Comparison of ENCODE assay signal across 22 cellular contexts in the genomic region with DNA sequence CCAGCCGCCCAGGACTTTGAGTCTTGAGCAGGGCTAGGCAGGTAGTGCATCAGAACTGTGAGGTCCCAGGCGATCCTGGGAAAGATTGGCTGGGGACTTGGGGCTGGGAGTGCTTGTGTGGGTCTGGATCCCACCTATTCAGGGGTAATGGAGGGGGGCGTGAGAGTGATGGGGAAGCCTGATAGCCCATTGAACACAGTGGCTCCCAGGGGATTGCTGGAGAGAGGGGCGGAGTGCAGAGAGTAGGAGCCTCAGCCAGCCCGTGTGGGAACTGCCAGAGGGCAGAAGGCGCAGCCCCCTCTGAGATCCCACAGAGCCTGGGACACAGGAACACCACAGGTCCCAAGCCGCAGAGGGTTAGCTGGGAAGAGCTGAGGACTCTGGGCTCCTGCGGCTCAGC. TPM values are rescaled to one million over a fixed set of nuclear protein-coding genes. Genes with fewer than 3 reads are reported as not detected.
DNase-seq lines count a peak whose midpoint lies in the region; ATAC-seq, FAIRE-seq and TF ChIP-seq lines count a peak whose summit lies in the region.
"Had no signal": no experiment of that assay in that cellular context is flagged by ENCODE, and none has a peak within 500 bp of the region (broad histone marks: within the 10 kb centered on the region; RNA-seq: fewer than 3 reads in every experiment).

No MANE protein-coding gene starts in this region.

- CTCF ChIA-PET in H1 (lab: Charles Lee; ENCODE audit: partially characterized antibody): interaction anchor here (1.0 to 3.5 kb wide), 3 partner anchors 16 to 30 kb away, joined by 3 to 23 read pairs (median 3); no protein-coding TSS in a partner anchor

- peaks cover 5% of the 10 kb centered on the region; the same call in 1 of the 2 replicates for H3K9me3 ChIP-seq in HUES6 (ENCODE audit: control insufficient read depth, insufficient read depth, low read depth, low read length)
- H3K9me3 ChIP-seq in H1 (ENCODE audit: insufficient read depth in 2 of 2, low read depth in 1 of 2, low read length in 1 of 2): no peaks in the 10 kb centered on the region
- H3K9me3 ChIP-seq in neural progenitor cell (ENCODE audit: low read depth): no peaks in the 10 kb centered on the region
- no peaks in the 10 kb centered on the region for H3K9me3 ChIP-seq in adrenal gland (replicated peaks in 1 of 3)
- H3K9me3 ChIP-seq: BLaER1, HAP-1 had no signal

- POLR2A ChIA-PET in H1 (lab: Charles Lee; ENCODE audit: partially characterized antibody): no interaction called here

- H3K9ac ChIP-seq in HUES6 (ENCODE audit: low read length): no peak overlapping the region
- no peak overlapping the region for H3K9ac ChIP-seq in H1 (replicated peaks in 1 of 4; ENCODE audit: extremely low read depth in 1 of 4, low read depth in 3 of 4, low read length in 3 of 4)
- no peak overlapping the region for H3K9ac ChIP-seq in neural progenitor cell
- H3K9ac ChIP-seq: BLaER1 had no signal

- ATAC-seq in left lobe of liver: no peak
- ATAC-seq in GM21526 (IDR thresholded peaks at IDR 0.05; ENCODE audit: low FRiP score, unreplicated experiment): no peak

- TF ChIP-seq RAD21 in H1 (IDR thresholded peaks at IDR 0.05 in 1 of 2, conservative IDR thresholded peaks at IDR 0.05 in 1 of 2; ENCODE audit: low read depth in 2 of 2, low read length in 2 of 2): no peak

- H3K4ac ChIP-seq in H1 (replicated peaks; ENCODE audit: insufficient read length, low read depth, low read length): no peak overlapping the region

- peak overlapping the region; percentile 28; the same call in 1 of the 2 replicates for H3K18ac ChIP-seq in H1 (ENCODE audit: extremely low read depth, low read length)

- H3K23me2 ChIP-seq in H1 (ENCODE audit: low read depth, low read length): peaks cover 1% of the 10 kb centered on the region; the same call in 1 of the 2 replicates

- H2BK12ac ChIP-seq in H1 (ENCODE audit: low read depth, low read length): peak overlapping the region; percentile 65; the same call in 1 of the 2 replicates

- H3K79me1 ChIP-seq in H1 (ENCODE audit: low read depth, low read length): no peaks in the 10 kb centered on the region

- no peak for TF ChIP-seq CTCF in H1 (IDR thresholded peaks at IDR 0.05; ENCODE audit: control extremely low read depth in 1 of 3, insufficient read depth in 1 of 3, low read depth in 1 of 3, low read length in 3 of 3)
- TF ChIP-seq CTCF in neural progenitor cell (IDR thresholded peaks at IDR 0.05): no peak
- no peak for TF ChIP-seq CTCF in adrenal gland (IDR thresholded peaks at IDR 0.05)

- H3F3A ChIP-seq in neural progenitor cell (ENCODE audit: low read depth): peaks cover 5% of the 10 kb centered on the region

- H3K14ac ChIP-seq in H1 (ENCODE audit: insufficient read length): no peak overlapping the region

- H2AK5ac ChIP-seq in H1 (ENCODE audit: low read depth, low read length): no peak overlapping the region

- H3K36me3 Mint-ChIP-seq in neural progenitor cell: no peaks in the 10 kb centered on the region

- H3K4me2 ChIP-seq in H1 (ENCODE audit: insufficient read depth in 1 of 2, low read depth in 2 of 2, low read length in 2 of 2): peak overlapping the region; percentile 67
- H3K4me2 ChIP-seq in neural progenitor cell: peak overlapping the region; percentile 79
- H3K4me2 ChIP-seq: BLaER1, PC-9 had no signal

- H2BK20ac ChIP-seq in H1 (ENCODE audit: low read length): no peak overlapping the region

- no peak for TF ChIP-seq POLR2A in H1 (IDR thresholded peaks at IDR 0.05; ENCODE audit: control extremely low read depth in 1 of 2, low read depth in 2 of 2, low read length in 2 of 2)
- TF ChIP-seq POLR2A in adrenal gland (IDR thresholded peaks at IDR 0.05): no peak

- no peak overlapping the region for H3K23ac ChIP-seq in H1 (ENCODE audit: insufficient read length)

- no peak for FAIRE-seq in H1 (lab: Jason Lieb, UNC)

- no peak overlapping the region for H4K91ac ChIP-seq in H1 (replicated peaks; ENCODE audit: insufficient read length, low read length)

- peak overlapping the region; percentile 77; the same call in 1 of the 2 replicates for H2BK15ac ChIP-seq in H1 (ENCODE audit: low read length)

- peak in 1 of 2 experiments; percentile 56 for DNase-seq in H1 (ENCODE audit: low read depth in 1 of 2, low spot score in 2 of 2)
- DNase-seq in neural progenitor cell (ENCODE audit: low spot score): no peak
- no peak for DNase-seq in adrenal gland
- DNase-seq in NCI-H2081 treated with DMSO at 0.1 percent for 48 hours (lab: John Stamatoyannopoulos, UW): no peak
- DNase-seq in left lobe of liver (ENCODE audit: low spot score): no peak
- DNase-seq: CD4-positive, alpha-beta T cell; COR-L47; DMS79; Karpas-422; MV-4-11; NCI-H1105 treated with DMSO at 0.1 percent for 48 hours; NCI-H2029 treated with DMSO at 0.1 percent for 48 hours; NCI-H446 treated with DMSO at 0.1 percent for 48 hours; NCI-H526 treated with DMSO at 0.1 percent for 48 hours; PC-9; RPMI8226; SHP77 had no signal

- no peak overlapping the region for H2BK5ac ChIP-seq in H1 (ENCODE audit: low read depth, low read length)

- 51% methylated on average over 8 of the region's 8 CpGs; no CpG with 5 or more reads in 1 of the 2 experiments for WGBS in H1 (ENCODE audit: extremely low coverage in 1 of 2, insufficient coverage in 1 of 2, insufficient read length in 1 of 2, insufficient replicate concordance in 2 of 2, low coverage in 1 of 2, low lambda C conversion rate in 2 of 2, missing lambda C conversion rate in 1 of 2), 2 experiments
- 52 to 70% (median 55%) methylated on average over 8 of the region's 8 CpGs for WGBS in adrenal gland, 4 donors

- H4K20me1 ChIP-seq in H1 (replicated peaks in 1 of 2; ENCODE audit: control insufficient read depth in 1 of 2, insufficient read depth in 2 of 2, low read length in 2 of 2) (no peaks in the 10 kb centered on the region), neural progenitor cell (ENCODE audit: low read depth) (no peaks in the 10 kb centered on the region)
- H4K20me1 ChIP-seq: BLaER1 had no signal

- H2AFZ ChIP-seq in H1 (ENCODE audit: low read length): no peak overlapping the region
- peak overlapping the region; percentile 59 for H2AFZ ChIP-seq in neural progenitor cell (replicated peaks)
- H2AFZ ChIP-seq: PC-9 had no signal

- H4K5ac ChIP-seq in H1 (ENCODE audit: insufficient read length, low read depth, low read length): no peak overlapping the region

- peaks cover 9% of the 10 kb centered on the region for H3K27me3 Mint-ChIP-seq in neural progenitor cell (ENCODE audit: insufficient read depth, low read depth)

- H3K36me3 ChIP-seq in HUES6 (ENCODE audit: control insufficient read depth, insufficient read depth, low read length) (no peaks in the 10 kb centered on the region), H1 (ENCODE audit: control insufficient read depth in 2 of 4, insufficient read depth in 4 of 4, low read length in 3 of 4) (no peaks in the 10 kb centered on the region), neural progenitor cell (no peaks in the 10 kb centered on the region), adrenal gland (replicated peaks in 1 of 2) (no peaks in the 10 kb centered on the region)
- H3K36me3 ChIP-seq: BLaER1, HAP-1 had no signal

- no peak overlapping the region for H3K4me3 Mint-ChIP-seq in neural progenitor cell
- H3K4me3 Mint-ChIP-seq: CD4-positive, alpha-beta T cell had no signal

- no peak overlapping the region for H2BK120ac ChIP-seq in H1 (replicated peaks; ENCODE audit: low read depth, low read length)

- H3K27ac Mint-ChIP-seq in neural progenitor cell: no peak overlapping the region
- H3K27ac Mint-ChIP-seq: CD4-positive, alpha-beta T cell had no signal

- H3K27me3 ChIP-seq in HUES6 (ENCODE audit: control insufficient read depth, insufficient read depth, low read length) (peaks cover 73% of the 10 kb centered on the region), H1 (replicated peaks in 1 of 4; ENCODE audit: control insufficient read depth in 3 of 4, extremely low read depth in 1 of 4, insufficient read depth in 3 of 4, low read length in 3 of 4) (peaks cover 2 to 37% (median 27%) of the 10 kb centered on the region in 4 experiments), neural progenitor cell (peaks cover 71% of the 10 kb centered on the region), adrenal gland (no peaks in the 10 kb centered on the region)
- H3K27me3 ChIP-seq: BLaER1 had no signal

- no peak overlapping the region for H3K27ac ChIP-seq in HUES6 (ENCODE audit: low read depth, low read length)
- no peak overlapping the region for H3K27ac ChIP-seq in H1 (ENCODE audit: low read depth, low read length)
- no peak overlapping the region for H3K27ac ChIP-seq in neural progenitor cell
- no peak overlapping the region for H3K27ac ChIP-seq in adrenal gland
- H3K27ac ChIP-seq: BLaER1, PC-9 had no signal

- H3K4me1 ChIP-seq in HUES6 (ENCODE audit: control insufficient read depth, insufficient read depth, low read length) (peaks cover 18% of the 10 kb centered on the region), H1 (replicated peaks in 1 of 4; ENCODE audit: control insufficient read depth in 3 of 4, insufficient read depth in 4 of 4, low read length in 3 of 4) (peaks cover 5 to 25% (median 16%) of the 10 kb centered on the region in 4 experiments), neural progenitor cell (peaks cover 12% of the 10 kb centered on the region), adrenal gland (replicated peaks in 1 of 2) (no peaks in the 10 kb centered on the region)

- H3K9me3 Mint-ChIP-seq in neural progenitor cell: no peaks in the 10 kb centered on the region
- H3K9me3 Mint-ChIP-seq: CD4-positive, alpha-beta T cell had no signal

- no peak overlapping the region for H3K56ac ChIP-seq in H1 (replicated peaks; ENCODE audit: insufficient read length, low read depth, low read length)

- no peaks in the 10 kb centered on the region for H3K79me2 ChIP-seq in H1 (ENCODE audit: control insufficient read depth in 1 of 2, insufficient read depth in 2 of 2, low read length in 2 of 2)
- no peaks in the 10 kb centered on the region for H3K79me2 ChIP-seq in neural progenitor cell (ENCODE audit: low read depth)

- H4K8ac ChIP-seq in H1 (ENCODE audit: extremely low read depth, insufficient read depth, low read length): no peak overlapping the region

- no peak for TF ChIP-seq EP300 in H1 (IDR thresholded peaks at IDR 0.05; ENCODE audit: borderline replicate concordance in 1 of 2, low read depth in 2 of 2, low read length in 2 of 2)

- peak overlapping the region; percentile 48 for H3K4me3 ChIP-seq in HUES6 (ENCODE audit: low read depth, low read length)
- peak overlapping the region in 1 of 4 experiments; percentile 45; a peak in 2 of 8 replicates for H3K4me3 ChIP-seq in H1 (ENCODE audit: extremely low read depth in 1 of 4, insufficient read depth in 2 of 4, low read depth in 3 of 4, low read length in 4 of 4)
- H3K4me3 ChIP-seq in neural progenitor cell: no peak overlapping the region
- no peak overlapping the region for H3K4me3 ChIP-seq in adrenal gland
- H3K4me3 ChIP-seq: BLaER1, HAP-1, PC-9 had no signal

- H3K4me1 Mint-ChIP-seq in neural progenitor cell: peaks cover 16% of the 10 kb centered on the region

- intact Hi-C loops in adrenal gland (cut with DNase I): no loop called here

RNA-seq across cellular contexts. Expression of a gene that starts 19.3 kb away (rescaled TPM):
- not detected in 2 replicates for total RNA-seq in H1 (2021; fragmentation: NEBNext Ultra II Directional; extraction: Animal tissue kit (Norgen Biotek cat#: 25700))
- polyA plus RNA-seq in H1 (2011; rRNA removed): 0.17 TPM in 1 of 2 replicates, not detected in the other
- not detected for polyA plus RNA-seq in H1 (2011; cell fraction: cytosol; rRNA removed)
- 0.20 TPM for polyA plus RNA-seq in H1 (2011; cell fraction: nucleus; rRNA removed)
- not detected in 4 replicates for polyA plus RNA-seq in H1 (2012, experiment 1 of 2)
- not detected for polyA plus RNA-seq in H1 (2012, experiment 2 of 2)
- not detected for polyA plus RNA-seq in H1 (2013, experiment 1 of 2)
- polyA plus RNA-seq in H1 (2013, experiment 2 of 2): not detected
- polyA minus RNA-seq in H1 (2011; rRNA and poly(A)+ RNA removed): not detected in 2 replicates
- not detected for polyA minus RNA-seq in H1 (2011; cell fraction: cytosol; rRNA and poly(A)+ RNA removed)
- polyA minus RNA-seq in H1 (2011; cell fraction: nucleus; rRNA and poly(A)+ RNA removed): not detected
- total RNA-seq in neural progenitor cell (ENCODE audit: low replicate concordance): not detected in 2 replicates
- 10 to 100 TPM in 3 of 8 donors, 1 to 10 TPM in 5; 1.8 to 16.9 (median 4.7) TPM for total RNA-seq in adrenal gland
- 1 to 10 TPM; 1.5 to 3.9 (median 3.7) TPM for polyA plus RNA-seq in adrenal gland
- 1.3 TPM for total RNA-seq in left lobe of liver
- total RNA-seq: CD4-positive, alpha-beta T cell had no signal

RNA-seq across cellular contexts. Expression of a gene that starts 22.9 kb away (rescaled TPM):
- 0.15 TPM in 1 of 2 replicates, not detected in the other for total RNA-seq in H1 (2021; fragmentation: NEBNext Ultra II Directional; extraction: Animal tissue kit (Norgen Biotek cat#: 25700))
- polyA plus RNA-seq in H1 (2011; rRNA removed) (0.06 and 0.09 TPM in 2 replicates), adrenal gland (10 to 100 TPM in 1 of 3 donors, 1 to 10 TPM in 2; 2.9 to 13.4 (median 5.4) TPM)
- polyA plus RNA-seq in H1 (2011; cell fraction: cytosol; rRNA removed): 0.12 TPM
- polyA plus RNA-seq in H1 (2011; cell fraction: nucleus; rRNA removed): 0.10 TPM
- 0.05 to 0.11 TPM (median 0.06 TPM) in 3 of 4 replicates, not detected in the other for polyA plus RNA-seq in H1 (2012, experiment 1 of 2)
- 0.05 TPM for polyA plus RNA-seq in H1 (2012, experiment 2 of 2)
- not detected for polyA plus RNA-seq in H1 (2013, experiment 1 of 2)
- polyA plus RNA-seq in H1 (2013, experiment 2 of 2): 0.02 TPM
- 0.10 and 0.28 TPM in 2 replicates for polyA minus RNA-seq in H1 (2011; rRNA and poly(A)+ RNA removed)
- polyA minus RNA-seq in H1 (2011; cell fraction: cytosol; rRNA and poly(A)+ RNA removed): not detected
- not detected for polyA minus RNA-seq in H1 (2011; cell fraction: nucleus; rRNA and poly(A)+ RNA removed)
- total RNA-seq in neural progenitor cell (ENCODE audit: low replicate concordance) (not detected in 2 replicates), adrenal gland (1 to 10 TPM; 1.2 to 6.0 (median 2.8) TPM), left lobe of liver (1.9 TPM)
- total RNA-seq: CD4-positive, alpha-beta T cell; M059J; PC-9 had no signal
